In genomic region chr3:12049675-12050074, GRCh38 we compare ENCODE assay signal across 16 cellular contexts. TPM values are rescaled to one million over a fixed set of nuclear protein-coding genes. Genes with fewer than 3 reads are reported as not detected.
A peak's percentile ranks its signal among the peaks of the same experiment; 100 is the strongest.
DNase-seq lines count a peak whose midpoint lies in the region; TF ChIP-seq lines count a peak whose summit lies in the region.
"Had no signal": no experiment of that assay in that cellular context is flagged by ENCODE, and none has a peak within 500 bp of the region (broad histone marks: within the 10 kb centered on the region; RNA-seq: fewer than 3 reads in every experiment).

No MANE protein-coding gene starts in this region.

- no peaks in the 10 kb centered on the region for H3K36me3 ChIP-seq in hepatocyte (replicated peaks; ENCODE audit: insufficient read depth, low read depth)
- H3K36me3 ChIP-seq: neutrophil had no signal

- peaks cover 18% of the 10 kb centered on the region for H3K27me3 ChIP-seq in hepatocyte

- 63% methylated on average over 6 of the region's 6 CpGs for WGBS in hepatocyte (ENCODE audit: low lambda C conversion rate, missing lambda C conversion rate)

- no peak overlapping the region for H3K4me3 ChIP-seq in hepatocyte

- DNase-seq in AG20443 (ENCODE audit: low spot score) (peak; percentile 29), HuH-7 (ENCODE audit: low spot score) (peak; percentile 12), SW480 (ENCODE audit: low spot score) (peak; percentile 14), hepatocyte (ENCODE audit: low spot score) (peak; percentile 38), ureter (ENCODE audit: low spot score) (no peak), NCI-H2107 treated with DMSO at 0.1 percent for 48 hours (lab: John Stamatoyannopoulos, UW; ENCODE audit: unreplicated experiment) (no peak), NCI-H2171 (lab: John Stamatoyannopoulos, UW) (no peak)
- no peak for DNase-seq in stimulated activated CD4-positive, alpha-beta T cell treated with anti-CD3 and anti-CD28 coated beads, Interleukin-2, amount 100 ng/mL, for 48 hours
- DNase-seq: activated CD4-positive, alpha-beta memory T cell treated with anti-CD3 and anti-CD28 coated beads for 36 hours; H7; hypothalamus; NCI-H1436 treated with DMSO at 0.1 percent for 48 hours; NCI-H526; T1000 had no signal

- no peaks in the 10 kb centered on the region for H3K79me2 ChIP-seq in hepatocyte

- H3K4me1 ChIP-seq in hepatocyte (ENCODE audit: insufficient read depth), result no peaks in the 10 kb centered on the region

- no peaks in the 10 kb centered on the region for H3K9me2 ChIP-seq in hepatocyte (replicated peaks; ENCODE audit: insufficient read depth)

- no peak overlapping the region for H3K27ac ChIP-seq in hepatocyte
- H3K27ac ChIP-seq: C4-2B, neutrophil had no signal

- H3K4me2 ChIP-seq in hepatocyte, result no peak overlapping the region

- no peak overlapping the region for H2AFZ ChIP-seq in hepatocyte

- H4K20me1 ChIP-seq in hepatocyte (ENCODE audit: insufficient read depth, poor library complexity, severe bottlenecking), result no peaks in the 10 kb centered on the region

- no peaks in the 10 kb centered on the region for H3K9me3 ChIP-seq in hepatocyte (ENCODE audit: low read depth)
- H3K9me3 ChIP-seq: neutrophil had no signal

- no peak for TF ChIP-seq CTCF in hepatocyte (IDR thresholded peaks at IDR 0.05; ENCODE audit: poor library complexity)

RNA-seq across cellular contexts. Expression of gene SYN2, which starts 45.5 kb away (rescaled TPM):
- total RNA-seq in hepatocyte (0.12 and 0.90 TPM in 2 replicates), ureter (4.0 TPM)
- 1.0 and 1.2 TPM in 2 replicates for polyA plus RNA-seq in hepatocyte
- total RNA-seq: activated CD4-positive, alpha-beta memory T cell treated with anti-CD3 and anti-CD28 coated beads for 36 hours had no signal

Comparison
In these comparisons a context has a peak if more than half of its experiments do, and no peak if none do; other contexts are left out.
1. DNase-seq: peak in AG20443 (single experiment), HuH-7 (single experiment), SW480 (single experiment) and hepatocyte (single experiment); none in ureter (single experiment), NCI-H2107 treated with DMSO at 0.1 percent for 48 hours (single experiment), NCI-H2171 (single experiment) and stimulated activated CD4-positive, alpha-beta T cell treated with anti-CD3 and anti-CD28 coated beads, Interleukin-2, amount 100 ng/mL, for 48 hours (0 of 2).